ENCODE assay signal across 14 cellular contexts in genomic region chr15:31273258-31273941, GRCh38. TPM values are rescaled to one million over a fixed set of nuclear protein-coding genes. Genes with fewer than 3 reads are reported as not detected.
DNase-seq lines count a peak whose midpoint lies in the region; ATAC-seq, FAIRE-seq and TF ChIP-seq lines count a peak whose summit lies in the region.
"Had no signal": no experiment of that assay in that cellular context is flagged by ENCODE, and none has a peak within 500 bp of the region (broad histone marks: within the 10 kb centered on the region; RNA-seq: fewer than 3 reads in every experiment).

No MANE protein-coding gene starts in this region.

- CTCF ChIA-PET in activated CD4-positive, alpha-beta T cell treated with anti-CD3 and anti-CD28 coated beads, Interleukin-2, amount 10 ng/mL, durations not matched to agents 7 days and 5 days (lab: Charles Lee): interaction anchor here (1.1 kb wide), 1 partner anchor 18 kb away, joined by 3 read pairs; no protein-coding TSS in a partner anchor

- H3K36me3 ChIP-seq in RWPE2 (ENCODE audit: low read depth) (no peaks in the 10 kb centered on the region), lower lobe of right lung (no peaks in the 10 kb centered on the region), pancreas (no peaks in the 10 kb centered on the region)
- H3K36me3 ChIP-seq: upper lobe of right lung had no signal

- intact Hi-C loops in lower lobe of right lung (cut with DNase I): no loop called here
- intact Hi-C loops in pancreas (cut with DNase I): no loop called here

- FAIRE-seq in pancreas (lab: Jason Lieb, UNC): no peak
- FAIRE-seq: GM18507 had no signal

- no peaks in the 10 kb centered on the region for H3K9me3 ChIP-seq in RWPE2 (ENCODE audit: severe bottlenecking)
- H3K9me3 ChIP-seq in lower lobe of right lung: no peaks in the 10 kb centered on the region
- no peaks in the 10 kb centered on the region for H3K9me3 ChIP-seq in pancreas
- H3K9me3 ChIP-seq: upper lobe of right lung had no signal

- H3K27ac ChIP-seq in RWPE2 (ENCODE audit: poor library complexity, severe bottlenecking) (no peak overlapping the region), lower lobe of right lung (peak overlapping the region; percentile 53), pancreas (peak overlapping the region in 2 of 4 donors; percentile 67 to 70)

- H3K4me3 ChIP-seq in RWPE2 (ENCODE audit: severe bottlenecking) (no peak overlapping the region), lower lobe of right lung (no peak overlapping the region), pancreas (no peak overlapping the region)
- H3K4me3 ChIP-seq: upper lobe of right lung had no signal

- POLR2A ChIA-PET in activated CD4-positive, alpha-beta T cell treated with anti-CD3 and anti-CD28 coated beads, Interleukin-2, amount 10 ng/mL, durations not matched to agents 7 days and 5 days (lab: Charles Lee): no interaction called here

- no peaks in the 10 kb centered on the region for H3K27me3 ChIP-seq in RWPE2 (ENCODE audit: insufficient read depth, poor library complexity, severe bottlenecking)
- no peaks in the 10 kb centered on the region for H3K27me3 ChIP-seq in lower lobe of right lung (ENCODE audit: low read depth)
- H3K27me3 ChIP-seq in pancreas: no peaks in the 10 kb centered on the region
- H3K27me3 ChIP-seq: upper lobe of right lung had no signal

- no peaks in the 10 kb centered on the region for H3K27me3 Mint-ChIP-seq in activated CD4-positive, alpha-beta T cell treated with anti-CD3 and anti-CD28 coated beads, Interleukin-2, amount 10 ng/mL, durations not matched to agents 7 days and 5 days

- H3K4me1 ChIP-seq in RWPE2 (ENCODE audit: insufficient read depth, poor library complexity, severe bottlenecking) (no peaks in the 10 kb centered on the region), lower lobe of right lung (peaks cover 13% of the 10 kb centered on the region), pancreas (no peaks in the 10 kb centered on the region)

- 87 to 90% methylated on average over 19 to 20 of the region's 20 CpGs for WGBS in pancreas, 2 donors

- H3K4me1 Mint-ChIP-seq in activated CD4-positive, alpha-beta T cell treated with anti-CD3 and anti-CD28 coated beads, Interleukin-2, amount 10 ng/mL, durations not matched to agents 7 days and 5 days: peaks cover 51% of the 10 kb centered on the region

- TF ChIP-seq CTCF in RWPE2 (IDR thresholded peaks at IDR 0.05; ENCODE audit: poor library complexity, severe bottlenecking) (no peak), lower lobe of right lung (IDR thresholded peaks at IDR 0.05) (no peak), pancreas (IDR thresholded peaks at IDR 0.05) (no peak)

- peaks cover 2% of the 10 kb centered on the region for H3K36me3 Mint-ChIP-seq in activated CD4-positive, alpha-beta T cell treated with anti-CD3 and anti-CD28 coated beads, Interleukin-2, amount 10 ng/mL, durations not matched to agents 7 days and 5 days (ENCODE audit: low read depth)

- peak overlapping the region; percentile 72 for H3K27ac Mint-ChIP-seq in activated CD4-positive, alpha-beta T cell treated with anti-CD3 and anti-CD28 coated beads, Interleukin-2, amount 10 ng/mL, durations not matched to agents 7 days and 5 days

- no peak for DNase-seq in activated CD4-positive, alpha-beta T cell treated with anti-CD3 and anti-CD28 coated beads, Interleukin-2, amount 10 ng/mL, durations not matched to agents 7 days and 5 days
- no peak for DNase-seq in activated CD4-positive, alpha-beta T cell treated with anti-CD3 and anti-CD28 coated beads for 48 hours
- DNase-seq in RWPE2 (ENCODE audit: low spot score) (peak; percentile 59), lower lobe of right lung (peak; percentile 32), pancreas (no peak)
- peak; percentile 21 for DNase-seq in stimulated activated CD8-positive, alpha-beta memory T cell treated with anti-CD3 and anti-CD28 coated beads, Interleukin-4, amount 100 ng/mL, for 48 hours
- DNase-seq: activated CD4-positive, alpha-beta T cell treated with anti-CD3 and anti-CD28 coated beads, Interleukin-2, amount 50 U/mL, for 1 hour; effector memory CD4-positive, alpha-beta T cell; EL; upper lobe of right lung had no signal

- no peaks in the 10 kb centered on the region for H3K9me3 Mint-ChIP-seq in activated CD4-positive, alpha-beta T cell treated with anti-CD3 and anti-CD28 coated beads, Interleukin-2, amount 10 ng/mL, durations not matched to agents 7 days and 5 days

- no peak for ATAC-seq in RWPE2 (ENCODE audit: low read depth)
- ATAC-seq in lower lobe of right lung: no peak
- ATAC-seq in pancreas: no peak
- ATAC-seq in HG03442 (IDR thresholded peaks at IDR 0.05; ENCODE audit: unreplicated experiment): no peak
- no peak for ATAC-seq in HG02759 (IDR thresholded peaks at IDR 0.05; ENCODE audit: unreplicated experiment)
- ATAC-seq: right cardiac atrium, upper lobe of right lung had no signal

- H3K4me3 Mint-ChIP-seq in activated CD4-positive, alpha-beta T cell treated with anti-CD3 and anti-CD28 coated beads, Interleukin-2, amount 10 ng/mL, durations not matched to agents 7 days and 5 days: no peak overlapping the region

RNA-seq across cellular contexts. Expression of gene KLF13, which starts 53.2 kb away (rescaled TPM):
- total RNA-seq in activated CD4-positive, alpha-beta T cell treated with anti-CD3 and anti-CD28 coated beads, Interleukin-2, amount 10 ng/mL, durations not matched to agents 7 days and 5 days: 100 to 1,000 TPM; 235 to 264 TPM
- total RNA-seq in lower lobe of right lung: 178 TPM
- 10 to 100 TPM; 28.6 to 57.1 (median 37.2) TPM for total RNA-seq in pancreas
- 10 to 100 TPM; 12.3 to 18.7 TPM for polyA plus RNA-seq in pancreas

Comparison
In these comparisons a context has a peak if more than half of its experiments do, and no peak if none do; other contexts are left out.
1. DNase-seq: peak in RWPE2 (single experiment), lower lobe of right lung (single experiment) and stimulated activated CD8-positive, alpha-beta memory T cell treated with anti-CD3 and anti-CD28 coated beads, Interleukin-4, amount 100 ng/mL, for 48 hours (single experiment); none in activated CD4-positive, alpha-beta T cell treated with anti-CD3 and anti-CD28 coated beads, Interleukin-2, amount 10 ng/mL, durations not matched to agents 7 days and 5 days (single experiment), activated CD4-positive, alpha-beta T cell treated with anti-CD3 and anti-CD28 coated beads for 48 hours (single experiment) and pancreas (0 of 6).